In the genomic region with DNA sequence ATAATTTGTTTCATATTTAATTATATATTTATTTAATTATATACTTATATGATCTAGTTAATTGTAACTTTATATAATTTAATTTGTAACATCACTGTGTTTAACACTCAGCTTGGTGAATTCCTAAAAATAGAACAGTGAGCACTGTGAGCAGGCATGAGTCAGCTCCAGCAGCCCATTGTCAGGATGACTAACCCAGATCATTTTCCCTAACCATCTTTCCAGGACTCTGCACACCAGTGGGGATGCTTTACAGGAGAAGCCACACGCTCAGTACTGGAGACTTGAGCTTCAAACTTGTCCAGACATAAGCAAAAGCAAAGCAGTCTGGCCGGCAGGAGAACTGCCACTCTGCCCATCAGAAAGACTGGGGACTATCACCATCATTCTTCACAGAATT, we compare ENCODE assay signal across 15 cellular contexts.
DNase-seq lines count a peak whose midpoint lies in the region; ATAC-seq and TF ChIP-seq lines count a peak whose summit lies in the region.
"Had no signal": no experiment of that assay in that cellular context is flagged by ENCODE, and none has a peak within 500 bp of the region (broad histone marks: within the 10 kb centered on the region; RNA-seq: fewer than 3 reads in every experiment).

No MANE protein-coding gene starts in this region.

- DNase-seq in AG08396 (ENCODE audit: low spot score) (peak; percentile 71), LHCN-M2 (ENCODE audit: low read depth) (peak; percentile 90), caudate nucleus (lab: John Stamatoyannopoulos, UW) (peak in 32 of 61 donors; percentile 2 to 83 (median 22)), kidney tubule cell (ENCODE audit: low spot score) (peak; percentile 86), GM13976 (ENCODE audit: low spot score) (no peak), NCI-H69 (lab: John Stamatoyannopoulos, UW) (no peak)
- no peak for DNase-seq in activated T-helper 2 cell treated with anti-CD3 and anti-CD28 coated beads, Interferon-gamma antibody, Interleukin-2, Interleukin-4, amounts not matched to agents 10 μg/mL and 5 μg/mL and 100 μg/mL, durations not matched to agents 14 hours and 24 hours and 36 hours (ENCODE audit: low spot score)
- DNase-seq: activated CD4-positive, alpha-beta T cell treated with anti-CD3 and anti-CD28 coated beads for 4 hours; CD8-positive, alpha-beta memory T cell; glutamatergic neuron; H7; NCI-H187 treated with DMSO at 0.1 percent for 48 hours; SHP77 treated with DMSO at 0.1 percent for 48 hours; stimulated activated CD4-positive, alpha-beta T cell treated with anti-CD3 and anti-CD28 coated beads, Interleukin-4, amount 100 ng/mL, for 4 hours had no signal

- no peaks in the 10 kb centered on the region for H3K36me3 Mint-ChIP-seq in activated T-helper 2 cell treated with anti-CD3 and anti-CD28 coated beads, Interferon-gamma antibody, Interleukin-2, Interleukin-4, amounts not matched to agents 10 μg/mL and 5 μg/mL and 100 μg/mL, durations not matched to agents 14 hours and 24 hours and 36 hours (ENCODE audit: low read depth)
- H3K36me3 Mint-ChIP-seq: CD8-positive, alpha-beta memory T cell had no signal

- no peaks in the 10 kb centered on the region for H3K27me3 Mint-ChIP-seq in activated T-helper 2 cell treated with anti-CD3 and anti-CD28 coated beads, Interferon-gamma antibody, Interleukin-2, Interleukin-4, amounts not matched to agents 10 μg/mL and 5 μg/mL and 100 μg/mL, durations not matched to agents 14 hours and 24 hours and 36 hours (ENCODE audit: low read depth)

- H3K4me3 Mint-ChIP-seq in activated T-helper 2 cell treated with anti-CD3 and anti-CD28 coated beads, Interferon-gamma antibody, Interleukin-2, Interleukin-4, amounts not matched to agents 10 μg/mL and 5 μg/mL and 100 μg/mL, durations not matched to agents 14 hours and 24 hours and 36 hours (ENCODE audit: low read depth), result no peak overlapping the region
- H3K4me3 Mint-ChIP-seq: CD8-positive, alpha-beta memory T cell had no signal

- intact Hi-C loops in activated T-helper 2 cell treated with anti-CD3 and anti-CD28 coated beads, Interferon-gamma antibody, Interleukin-2, Interleukin-4, amounts not matched to agents 10 μg/mL and 5 μg/mL and 100 μg/mL, durations not matched to agents 14 hours and 24 hours and 36 hours (cut with micrococcal nuclease), result no loop called here

- no peak overlapping the region for H3K27ac Mint-ChIP-seq in activated T-helper 2 cell treated with anti-CD3 and anti-CD28 coated beads, Interferon-gamma antibody, Interleukin-2, Interleukin-4, amounts not matched to agents 10 μg/mL and 5 μg/mL and 100 μg/mL, durations not matched to agents 14 hours and 24 hours and 36 hours
- H3K27ac Mint-ChIP-seq: CD8-positive, alpha-beta memory T cell had no signal

- no peaks in the 10 kb centered on the region for H3K4me1 Mint-ChIP-seq in activated T-helper 2 cell treated with anti-CD3 and anti-CD28 coated beads, Interferon-gamma antibody, Interleukin-2, Interleukin-4, amounts not matched to agents 10 μg/mL and 5 μg/mL and 100 μg/mL, durations not matched to agents 14 hours and 24 hours and 36 hours (ENCODE audit: low read depth)

- no peak for ATAC-seq in GM21825 (IDR thresholded peaks at IDR 0.05; ENCODE audit: unreplicated experiment)

- H3K27ac ChIP-seq in caudate nucleus (ENCODE audit: low read depth, low read length), result no peak overlapping the region

- no peaks in the 10 kb centered on the region for H3K9me3 Mint-ChIP-seq in activated T-helper 2 cell treated with anti-CD3 and anti-CD28 coated beads, Interferon-gamma antibody, Interleukin-2, Interleukin-4, amounts not matched to agents 10 μg/mL and 5 μg/mL and 100 μg/mL, durations not matched to agents 14 hours and 24 hours and 36 hours

- in situ Hi-C loops in GM13976 (cut with MboI; ENCODE audit: low sequenced_read_pairs, unreplicated experiment), result no loop called here

- TF ChIP-seq CTCF in GM13976 (IDR thresholded peaks at IDR 0.05; ENCODE audit: borderline replicate concordance, control extremely low read depth, extremely low read depth, insufficient read depth, missing control alignments), result no peak

Comparison
In these comparisons a context has a peak if more than half of its experiments do, and no peak if none do; other contexts are left out.
1. DNase-seq: peak in AG08396 (single experiment), LHCN-M2 (single experiment), caudate nucleus (32 of 61) and kidney tubule cell (single experiment); none in activated T-helper 2 cell treated with anti-CD3 and anti-CD28 coated beads, Interferon-gamma antibody, Interleukin-2, Interleukin-4, amounts not matched to agents 10 μg/mL and 5 μg/mL and 100 μg/mL, durations not matched to agents 14 hours and 24 hours and 36 hours (single experiment), GM13976 (single experiment) and NCI-H69 (single experiment).